ENCODE assay signal across 1 cellular context in the genomic region with DNA sequence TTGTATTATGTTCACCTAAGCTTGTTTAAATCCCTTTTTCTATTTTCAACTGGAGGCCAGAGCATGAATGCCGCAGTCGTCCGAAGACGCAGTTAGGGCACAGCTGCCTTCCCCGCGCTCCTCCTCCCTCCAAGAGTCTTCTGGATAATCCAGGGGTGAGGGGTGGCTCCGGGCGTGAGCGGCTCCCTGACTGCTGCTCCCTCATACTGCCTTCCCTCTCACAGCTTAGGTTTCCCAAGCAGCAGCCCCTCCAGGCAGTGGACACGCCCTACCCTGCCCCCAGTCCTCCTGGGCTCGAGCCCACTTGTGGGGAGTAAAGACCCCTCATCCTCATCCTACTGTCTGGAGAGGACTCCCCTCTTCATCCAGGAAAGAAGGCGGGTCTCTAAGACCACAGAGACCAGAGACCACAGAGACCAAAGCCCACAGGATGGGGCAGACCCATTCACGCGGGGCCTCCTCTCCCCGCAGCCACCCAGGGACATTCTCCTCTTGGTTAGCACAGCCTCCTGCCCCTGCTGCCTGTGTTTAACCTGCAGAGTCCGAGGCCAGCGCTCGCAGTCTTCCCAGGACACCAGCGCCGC. TPM values are rescaled to one million over a fixed set of nuclear protein-coding genes. Genes with fewer than 3 reads are reported as not detected.
"Had no signal": no experiment of that assay in that cellular context is flagged by ENCODE, and none has a peak within 500 bp of the region (broad histone marks: within the 10 kb centered on the region; RNA-seq: fewer than 3 reads in every experiment).

No MANE protein-coding gene starts in this region.

RNA-seq across cellular contexts. Expression of a gene that starts 31.9 kb away (rescaled TPM):
- polyA plus RNA-seq: IgD-negative memory B cell had no signal

RNA-seq across cellular contexts. Expression of a gene that starts 59.5 kb away (rescaled TPM):
- polyA plus RNA-seq: IgD-negative memory B cell had no signal
